Comparison of ENCODE assay signal across 8 cellular contexts in genomic region chr6:16239090-16239797, GRCh38. TPM values are rescaled to one million over a fixed set of nuclear protein-coding genes. Genes with fewer than 3 reads are reported as not detected.
DNase-seq lines count a peak whose midpoint lies in the region; ATAC-seq and TF ChIP-seq lines count a peak whose summit lies in the region.

No MANE protein-coding gene starts in this region.

- no peaks in the 10 kb centered on the region for H3K27me3 ChIP-seq in SJCRH30
- no peaks in the 10 kb centered on the region for H3K27me3 ChIP-seq in colonic mucosa
- peaks cover 0 to 21% (median 0%) of the 10 kb centered on the region in 7 donors for H3K27me3 ChIP-seq in spleen (replicated peaks in 1 of 7)

- WGBS in spleen, 5 donors: 6 to 14% (median 9%) methylated on average over 27 of the region's 27 CpGs

- intact Hi-C loops in colonic mucosa (cut with DNase I) (loop anchor here (10.0 kb wide), 1 partner anchor 176 kb away; no protein-coding TSS in a partner anchor), left colon (cut with DNase I, micrococcal nuclease) (no loop called here), spleen (cut with DNase I; ENCODE audit: low total_unique reads) (no loop called here)

- peak overlapping the region; percentile 61 to 84 for H3K9ac ChIP-seq in colonic mucosa (ENCODE audit: low read depth in 2 of 2, low read length in 2 of 2)

- peak in 1 of 3 donors; percentile 7 for TF ChIP-seq POLR2A in spleen (IDR thresholded peaks at IDR 0.05)

- H3K36me3 ChIP-seq in SJCRH30 (no peaks in the 10 kb centered on the region), colonic mucosa (no peaks in the 10 kb centered on the region), spleen (no peaks in the 10 kb centered on the region)

- H3K4me3 ChIP-seq in SJCRH30 (peak overlapping the region; percentile 75), colonic mucosa (peak overlapping the region; percentile 43), spleen (peak overlapping the region; percentile 35 to 85 (median 60))

- H3K4me1 ChIP-seq in SJCRH30 (peaks cover 17% of the 10 kb centered on the region), colonic mucosa (no peaks in the 10 kb centered on the region), spleen (peaks cover 16 to 56% (median 38%) of the 10 kb centered on the region in 6 donors)

- H3K27ac ChIP-seq in SJCRH30 (peak overlapping the region; percentile 75), colonic mucosa (peak overlapping the region; percentile 28), spleen (peak overlapping the region; percentile 26 to 81 (median 68))

- peak; percentile 23 for ATAC-seq in HG02642 (IDR thresholded peaks at IDR 0.05; ENCODE audit: poor library complexity, unreplicated experiment)
- ATAC-seq in left colon: peak; percentile 49

- H3K9me3 ChIP-seq in SJCRH30 (replicated peaks) (no peaks in the 10 kb centered on the region), colonic mucosa (no peaks in the 10 kb centered on the region), spleen (no peaks in the 10 kb centered on the region)

- DNase-seq in COLO668 (lab: John Stamatoyannopoulos, UW; ENCODE audit: unreplicated experiment): peak; percentile 68
- DNase-seq in SJCRH30: peak; percentile 80 to 88
- DNase-seq in colonic mucosa: peak; percentile 70
- DNase-seq in left colon: peak; percentile 68 to 76
- peak; percentile 85 for DNase-seq in spleen
- no peak for DNase-seq in NCI-H2107 treated with DMSO at 0.1 percent for 48 hours (lab: John Stamatoyannopoulos, UW; ENCODE audit: unreplicated experiment)
- no peak for DNase-seq in RPMI8226

- TF ChIP-seq CTCF in colonic mucosa (IDR thresholded peaks at IDR 0.05) (peak; percentile 29), spleen (IDR thresholded peaks at IDR 0.05 in 8 of 11, conservative IDR thresholded peaks at IDR 0.05 in 3 of 11) (peak in 9 of 11 experiments; percentile 27 to 70 (median 45))

RNA-seq across cellular contexts. Expression of gene GMPR, which starts 0.9 kb away (rescaled TPM):
- total RNA-seq in SJCRH30 (2014; rRNA removed; shearing (Covaris generic)): 28.7 and 29.3 TPM in 2 replicates
- total RNA-seq in colonic mucosa (1 to 10 TPM; 3.4 to 4.7 TPM), left colon (1 to 10 TPM; 2.3 to 5.6 TPM), spleen (10 to 100 TPM in 6 of 7 donors, 1 to 10 TPM in 1; 9.6 to 37.4 (median 14.0) TPM)
- 10 to 100 TPM in 1 of 3 donors, 1 to 10 TPM in 2; 5.4 to 16.3 (median 6.6) TPM for polyA plus RNA-seq in spleen

Comparison
In these comparisons a context has a peak if more than half of its experiments do, and no peak if none do; other contexts are left out.
1. DNase-seq: peak in COLO668 (single experiment), SJCRH30 (2 of 2), colonic mucosa (single experiment), left colon (2 of 2) and spleen (single experiment); none in NCI-H2107 treated with DMSO at 0.1 percent for 48 hours (single experiment) and RPMI8226 (single experiment).
2. Peak in every context shown above with its lines, with median percentiles within 50 percentile points of each other: H3K27ac ChIP-seq and H3K4me3 ChIP-seq.